In genomic region chr11:39139581-39139980, GRCh38 we compare ENCODE assay signal across 33 cellular contexts.
DNase-seq lines count a peak whose midpoint lies in the region; ATAC-seq and TF ChIP-seq lines count a peak whose summit lies in the region.
"Had no signal": no experiment of that assay in that cellular context is flagged by ENCODE, and none has a peak within 500 bp of the region (broad histone marks: within the 10 kb centered on the region; RNA-seq: fewer than 3 reads in every experiment).

No MANE protein-coding gene starts in this region.

- no peak overlapping the region for H3K9ac ChIP-seq in OCI-LY3 (ENCODE audit: low read length)
- peak overlapping the region; percentile 21 for H3K9ac ChIP-seq in SK-N-MC (ENCODE audit: insufficient read length)
- H3K9ac ChIP-seq: BLaER1; BLaER1 treated with 17β-estradiol and CSF1 and Interleukin-3, amounts not matched to agents 10 nM and 100 nM had no signal

- no peaks in the 10 kb centered on the region for H3K79me2 ChIP-seq in OCI-LY3 (ENCODE audit: low read length)

- ATAC-seq in SK-N-SH treated with all-trans-retinoic acid at 6 μM for 48 hours (no peak), GM19455 (IDR thresholded peaks at IDR 0.05; ENCODE audit: unreplicated experiment) (no peak)
- ATAC-seq: A549; CD8-positive, alpha-beta T cell had no signal

- intact Hi-C loops in A673 (cut with micrococcal nuclease; ENCODE audit: unreplicated experiment) = loop anchor here (1.0 to 10.0 kb wide), 4 partner anchors 81 to 1861 kb away; no protein-coding TSS in a partner anchor

- 0 out of 2 replicates have a peak overlapping the region, but pooled peaks have one; percentile 27 for H3K4me2 ChIP-seq in OCI-LY3 (ENCODE audit: low read length)
- H3K4me2 ChIP-seq: A549; BLaER1; BLaER1 treated with 17β-estradiol and CSF1 and Interleukin-3, amounts not matched to agents 10 nM and 100 nM had no signal

- peaks cover 36% of the 10 kb centered on the region for H3K4me1 ChIP-seq in A673 (ENCODE audit: insufficient read depth, low read length, poor library complexity, severe bottlenecking)
- peaks cover 6% of the 10 kb centered on the region for H3K4me1 ChIP-seq in OCI-LY3 (ENCODE audit: low read length)
- H3K4me1 ChIP-seq: A549; BE2C; BLaER1; BLaER1 treated with 17β-estradiol and CSF1 and Interleukin-3, amounts not matched to agents 10 nM and 100 nM; Caco-2 had no signal

- CTCF ChIA-PET in A673 (lab: Charles Lee) = interaction anchor here (0.7 kb wide), 1 partner anchor 19 kb away, joined by 9 read pairs; no protein-coding TSS in a partner anchor

- no TSS peak for BruUV-seq in A673 (replicated peaks; lab: Mats Ljungman, UMichigan)

- H4K20me1 ChIP-seq in OCI-LY3 (ENCODE audit: insufficient read depth, low read length) = no peaks in the 10 kb centered on the region
- H4K20me1 ChIP-seq: BLaER1; BLaER1 treated with 17β-estradiol and CSF1 and Interleukin-3, amounts not matched to agents 10 nM and 100 nM had no signal

- TF ChIP-seq CTCF in A673 (conservative IDR thresholded peaks at IDR 0.05; ENCODE audit: low read depth, low read length) (no peak), OCI-LY3 (IDR thresholded peaks at IDR 0.05; ENCODE audit: low read depth, low read length) (no peak)

- H3K36me3 ChIP-seq in A673 (ENCODE audit: insufficient read depth, low read length, poor library complexity, severe bottlenecking) (peaks cover 10% of the 10 kb centered on the region), OCI-LY3 (replicated peaks; ENCODE audit: low read depth, low read length) (no peaks in the 10 kb centered on the region), SK-N-MC (ENCODE audit: insufficient read depth, low read length) (no peaks in the 10 kb centered on the region)
- H3K36me3 ChIP-seq: BE2C; BLaER1; BLaER1 treated with 17β-estradiol and CSF1 and Interleukin-3, amounts not matched to agents 10 nM and 100 nM had no signal

- H2AFZ ChIP-seq in OCI-LY3 (ENCODE audit: low read depth, low read length) = no peak overlapping the region

- H3K4me3 ChIP-seq in A673 (ENCODE audit: low read depth, low read length, poor library complexity, severe bottlenecking) (no peak overlapping the region), OCI-LY3 (ENCODE audit: low read length) (no peak overlapping the region), SK-N-MC (peak overlapping the region; percentile 41)
- H3K4me3 ChIP-seq: A549; BLaER1; BLaER1 treated with 17β-estradiol and CSF1 and Interleukin-3, amounts not matched to agents 10 nM and 100 nM had no signal

- POLR2A ChIA-PET in A673 (lab: Charles Lee; ENCODE audit: low non-redundant PET) = interaction anchor here (0.6 to 0.8 kb wide), 2 partner anchors 319 to 1616 kb away, joined by 3 to 5 read pairs; no protein-coding TSS in a partner anchor

- DNase-seq in A673 (ENCODE audit: low spot score) (peak; percentile 99), OCI-M1 (lab: John Stamatoyannopoulos, UW) (peak; percentile 6), SK-N-MC (ENCODE audit: low read depth, low spot score) (peak; percentile 66), HuH-7 (ENCODE audit: low spot score) (no peak), putamen (ENCODE audit: low spot score) (no peak)
- DNase-seq: 8988T; ACHN; AML-193; BE2C; C1 segment of cervical spinal cord; Caco-2; Calu3; CD4-positive, alpha-beta memory T cell; CD4-positive, alpha-beta T cell; CD4-positive, CD25-positive, alpha-beta regulatory T cell; CD8-positive, alpha-beta memory T cell; CD8-positive, alpha-beta T cell; COR-L47; DMS 273 treated with DMSO at 0.1 percent for 48 hours; DMS153; DMS53; DMS79; DMS79 treated with DMSO at 0.1 percent for 48 hours; DND-41; EL had no signal

- no peaks in the 10 kb centered on the region for H3K27me3 ChIP-seq in A673 (replicated peaks; ENCODE audit: insufficient read depth, low read depth, low read length, poor library complexity)
- H3K27me3 ChIP-seq in OCI-LY3 (ENCODE audit: low read depth, low read length) = no peaks in the 10 kb centered on the region
- H3K27me3 ChIP-seq: BE2C; BLaER1; BLaER1 treated with 17β-estradiol and CSF1 and Interleukin-3, amounts not matched to agents 10 nM and 100 nM had no signal

- H3K9me3 ChIP-seq in A673 (ENCODE audit: low read depth, low read length, poor library complexity, severe bottlenecking) = peaks cover 22% of the 10 kb centered on the region
- no peaks in the 10 kb centered on the region for H3K9me3 ChIP-seq in OCI-LY3 (ENCODE audit: insufficient read depth, low read length)
- no peaks in the 10 kb centered on the region for H3K9me3 ChIP-seq in SK-N-MC (ENCODE audit: low read depth, low read length)
- H3K9me3 ChIP-seq: A549; BE2C; BLaER1; BLaER1 treated with 17β-estradiol and CSF1 and Interleukin-3, amounts not matched to agents 10 nM and 100 nM; Caco-2 had no signal

- H3K27ac ChIP-seq in A673 (ENCODE audit: low read depth, low read length, poor library complexity, severe bottlenecking) = peak overlapping the region; percentile 61
- H3K27ac ChIP-seq in OCI-LY3 (ENCODE audit: low read length) = no peak overlapping the region
- H3K27ac ChIP-seq in SK-N-MC = peak overlapping the region; percentile 58; the same call in 1 of the 2 replicates
- H3K27ac ChIP-seq: 22Rv1; A549; BLaER1; BLaER1 treated with 17β-estradiol and CSF1 and Interleukin-3, amounts not matched to agents 10 nM and 100 nM; C4-2B had no signal

TF ChIP-seq in SK-N-SH treated with all-trans-retinoic acid at 6 μM for 48 hours, 23 proteins besides CTCF, POLR2A, EP300 and RAD21:
- TF ChIP-seq CSRNP3 (CRISPR knock-in tag; IDR thresholded peaks at IDR 0.05) (no peak), ZNF8 (CRISPR knock-in tag; IDR thresholded peaks at IDR 0.05) (no peak), PATZ1 (CRISPR knock-in tag; IDR thresholded peaks at IDR 0.05; ENCODE audit: borderline replicate concordance) (no peak), TCF4 (CRISPR knock-in tag; IDR thresholded peaks at IDR 0.05; ENCODE audit: borderline replicate concordance) (no peak), ZNF565 (CRISPR knock-in tag; conservative IDR thresholded peaks at IDR 0.05; ENCODE audit: low read depth) (no peak), ZNF70 (CRISPR knock-in tag; IDR thresholded peaks at IDR 0.05) (no peak), CREB5 (CRISPR knock-in tag; IDR thresholded peaks at IDR 0.05; ENCODE audit: low read depth) (no peak), GLIS3 (CRISPR knock-in tag; IDR thresholded peaks at IDR 0.05) (no peak), ZC3H10 (CRISPR knock-in tag; IDR thresholded peaks at IDR 0.05) (no peak), BACH2 (CRISPR knock-in tag; IDR thresholded peaks at IDR 0.05; ENCODE audit: borderline replicate concordance) (no peak), ESRRG (CRISPR knock-in tag; IDR thresholded peaks at IDR 0.05) (no peak), OSR1 (CRISPR knock-in tag; IDR thresholded peaks at IDR 0.05) (no peak)

Comparison
In these comparisons a context has a peak if more than half of its experiments do, and no peak if none do; other contexts are left out.
1. DNase-seq: peak in A673 (single experiment), OCI-M1 (single experiment) and SK-N-MC (single experiment); none in HuH-7 (single experiment) and putamen (single experiment).